14 cellular contexts compared by ENCODE assay signal in genomic region chr1:115330480-115331013, GRCh38. TPM values are rescaled to one million over a fixed set of nuclear protein-coding genes. Genes with fewer than 3 reads are reported as not detected.
DNase-seq lines count a peak whose midpoint lies in the region; ATAC-seq, FAIRE-seq and TF ChIP-seq lines count a peak whose summit lies in the region.
"Had no signal": no experiment of that assay in that cellular context is flagged by ENCODE, and none has a peak within 500 bp of the region (broad histone marks: within the 10 kb centered on the region; RNA-seq: fewer than 3 reads in every experiment).

No MANE protein-coding gene starts in this region.

- no peak for TF ChIP-seq POLR2A in GM12891 (IDR thresholded peaks at IDR 0.05; ENCODE audit: low read depth, low read length)

- H2AFZ ChIP-seq in fibroblast of lung (ENCODE audit: low read length) (no peak overlapping the region), trophoblast cell (ENCODE audit: insufficient read depth, low read length, poor library complexity) (no peak overlapping the region)

- H3K4me2 ChIP-seq in fibroblast of lung (ENCODE audit: extremely low read depth, insufficient read depth, low read length) (peak overlapping the region; percentile 68), trophoblast cell (ENCODE audit: low read length) (no peak overlapping the region)

- no peak overlapping the region for H3K4ac ChIP-seq in trophoblast cell (ENCODE audit: low read depth, low read length)

- H4K20me1 ChIP-seq in fibroblast of lung (ENCODE audit: control insufficient read depth, extremely low read depth, insufficient read depth, low read length): no peaks in the 10 kb centered on the region

- no peak overlapping the region for H2BK5ac ChIP-seq in trophoblast cell (ENCODE audit: low read depth, low read length, poor library complexity)

- no peak overlapping the region for H3K18ac ChIP-seq in trophoblast cell (ENCODE audit: low read length)

- H3K79me2 ChIP-seq in fibroblast of lung (ENCODE audit: control insufficient read depth, insufficient read depth, low read length): peaks cover 50% of the 10 kb centered on the region
- H3K79me2 ChIP-seq in trophoblast cell (ENCODE audit: control insufficient read depth, insufficient read depth, low read length, poor library complexity): no peaks in the 10 kb centered on the region

- peak overlapping the region; percentile 34 for H3K9ac ChIP-seq in fibroblast of lung (ENCODE audit: insufficient read depth, low read length)
- H3K9ac ChIP-seq in trophoblast cell (ENCODE audit: low read length): no peak overlapping the region

- no peak overlapping the region for H4K12ac ChIP-seq in trophoblast cell (ENCODE audit: low read depth, low read length)

- no peak for FAIRE-seq in GM12891 (lab: Jason Lieb, UNC)

- TF ChIP-seq CTCF in AG09319 (IDR thresholded peaks at IDR 0.05; ENCODE audit: low read depth, low read length) (peak; percentile 41), fibroblast of lung (conservative IDR thresholded peaks at IDR 0.05 in 1 of 2, IDR thresholded peaks at IDR 0.05 in 1 of 2; ENCODE audit: low read depth in 1 of 2, low read length in 2 of 2) (peak; percentile 4 to 21)

- H3K14ac ChIP-seq in trophoblast cell (ENCODE audit: low read length): no peak overlapping the region

- H3K9me3 ChIP-seq in SJSA1 (replicated peaks) (no peaks in the 10 kb centered on the region), fibroblast of lung (ENCODE audit: control insufficient read depth, insufficient read depth, low read depth, low read length) (no peaks in the 10 kb centered on the region), trophoblast cell (ENCODE audit: insufficient read depth, low read depth, low read length) (no peaks in the 10 kb centered on the region)

- H2BK12ac ChIP-seq in trophoblast cell (ENCODE audit: low read length): no peak overlapping the region

- H3K4me3 ChIP-seq in SJSA1 (no peak overlapping the region), fibroblast of lung (replicated peaks in 1 of 4; ENCODE audit: control extremely low read depth in 1 of 4, insufficient read depth in 1 of 4, low read depth in 3 of 4, low read length in 4 of 4) (no peak overlapping the region), trophoblast cell (ENCODE audit: low read depth, low read length) (no peak overlapping the region)

- no peak overlapping the region for H2AK5ac ChIP-seq in trophoblast cell (ENCODE audit: low read length)

- H3K27me3 ChIP-seq in SJSA1 (replicated peaks) (no peaks in the 10 kb centered on the region), fibroblast of lung (ENCODE audit: control insufficient read depth, insufficient read depth, low read length) (no peaks in the 10 kb centered on the region), trophoblast cell (ENCODE audit: insufficient read depth, low read length) (no peaks in the 10 kb centered on the region)

- no peak overlapping the region for H3K23ac ChIP-seq in trophoblast cell (ENCODE audit: low read length)

- no peaks in the 10 kb centered on the region for H3K79me1 ChIP-seq in trophoblast cell (ENCODE audit: low read length)

- DNase-seq in AG09319 (ENCODE audit: extremely low read depth, low read depth) (peak; percentile 91), SJSA1 (ENCODE audit: low read depth in 1 of 2, low spot score in 2 of 2) (peak; percentile 87 to 92), fibroblast of lung (ENCODE audit: low read depth in 2 of 2) (peak; percentile 83 to 91), trophoblast cell (peak; percentile 78 to 89), posterior cingulate gyrus (no peak), GM12891 (ENCODE audit: insufficient read length, low spot score) (no peak)
- DNase-seq in activated CD4-positive, alpha-beta T cell treated with anti-CD3 and anti-CD28 coated beads, Interleukin-2, amount 50 U/mL, for 4 hours: no peak
- DNase-seq: CD8-positive, alpha-beta memory T cell; immature natural killer cell; OCI-M1; stimulated activated CD4-positive, alpha-beta T cell treated with anti-CD3 and anti-CD28 coated beads, Interleukin-4, amount 100 ng/mL, for 4 hours; substantia nigra had no signal

- no peak for ATAC-seq in GM19324 (IDR thresholded peaks at IDR 0.05; ENCODE audit: low FRiP score, unreplicated experiment)

- H4K8ac ChIP-seq in trophoblast cell (ENCODE audit: low read depth, low read length): no peak overlapping the region

- H3K36me3 ChIP-seq in SJSA1 (no peaks in the 10 kb centered on the region), fibroblast of lung (ENCODE audit: control insufficient read depth, insufficient read depth, low read length) (no peaks in the 10 kb centered on the region), trophoblast cell (ENCODE audit: control insufficient read depth in 1 of 2, insufficient read depth in 2 of 2, low read length in 2 of 2) (no peaks in the 10 kb centered on the region)

- WGBS in trophoblast cell (ENCODE audit: extremely low coverage, insufficient coverage, insufficient read length): no CpG with 5 or more reads among the region's 7 CpGs

- H2BK120ac ChIP-seq in trophoblast cell (ENCODE audit: insufficient read depth, low read length, poor library complexity): no peak overlapping the region

- H3K27ac ChIP-seq in SJSA1 (peak overlapping the region; percentile 82), fibroblast of lung (ENCODE audit: insufficient read depth, low read length) (peak overlapping the region; percentile 86), trophoblast cell (ENCODE audit: low read depth, low read length) (no peak overlapping the region)
- H3K27ac ChIP-seq: HL-60 had no signal

- H3K4me1 ChIP-seq in SJSA1 (replicated peaks): peaks cover 54% of the 10 kb centered on the region
- H3K4me1 ChIP-seq in fibroblast of lung (ENCODE audit: control insufficient read depth, extremely low read depth, insufficient read depth, low read length): peaks cover 41% of the 10 kb centered on the region
- H3K4me1 ChIP-seq in trophoblast cell (ENCODE audit: control insufficient read depth in 1 of 2, insufficient read depth in 2 of 2, low read length in 2 of 2): peaks cover 0 to 2% of the 10 kb centered on the region in 2 experiments

- H4K91ac ChIP-seq in trophoblast cell (ENCODE audit: low read depth, low read length): no peak overlapping the region

- intact Hi-C loops in posterior cingulate gyrus (cut with DNase I): no loop called here

TF ChIP-seq in GM12891, 5 proteins besides CTCF, POLR2A, EP300 and RAD21:
- TF ChIP-seq POU2F2 (IDR thresholded peaks at IDR 0.05; ENCODE audit: low read depth, low read length) (no peak), TAF1 (IDR thresholded peaks at IDR 0.05; ENCODE audit: low read depth, low read length) (no peak), PAX5 (IDR thresholded peaks at IDR 0.05; ENCODE audit: insufficient read depth, low read length, severe bottlenecking) (no peak), POLR2AphosphoS5 (IDR thresholded peaks at IDR 0.05; ENCODE audit: low read depth, low read length) (no peak), SPI1 (IDR thresholded peaks at IDR 0.05; ENCODE audit: low read depth, low read length) (no peak)

RNA-seq across cellular contexts. Expression of gene NGF, which starts 7.5 kb away (rescaled TPM):
- 1.3 and 6.0 TPM in 2 replicates for total RNA-seq in SJSA1 (2014; rRNA removed; shearing (Covaris generic))
- 4.0 and 8.5 TPM in 2 replicates for total RNA-seq in fibroblast of lung
- 12.8 and 17.6 TPM in 2 replicates for polyA plus RNA-seq in fibroblast of lung
- 7.2 and 13.2 TPM in 2 replicates for polyA plus RNA-seq in fibroblast of lung (2012)
- polyA minus RNA-seq in fibroblast of lung (ENCODE audit: low replicate concordance): 26.0 and 29.8 TPM in 2 replicates
- 3.6 and 4.0 TPM in 2 replicates for polyA plus RNA-seq in trophoblast cell (2013)
- not detected for polyA plus RNA-seq in GM12891 (2012; ENCODE audit: low read depth, missing spikeins)
- total RNA-seq: CD8-positive, alpha-beta memory T cell had no signal
- polyA plus RNA-seq: CD8-positive, alpha-beta memory T cell; immature natural killer cell had no signal

Comparison
In these comparisons a context has a peak if more than half of its experiments do, and no peak if none do; other contexts are left out.
1. DNase-seq: peak in AG09319 (single experiment), SJSA1 (2 of 2), fibroblast of lung (2 of 2) and trophoblast cell (2 of 2); none in activated CD4-positive, alpha-beta T cell treated with anti-CD3 and anti-CD28 coated beads, Interleukin-2, amount 50 U/mL, for 4 hours (0 of 2), posterior cingulate gyrus (0 of 10) and GM12891 (single experiment).